1 cellular context compared by ENCODE assay signal in the genomic region with DNA sequence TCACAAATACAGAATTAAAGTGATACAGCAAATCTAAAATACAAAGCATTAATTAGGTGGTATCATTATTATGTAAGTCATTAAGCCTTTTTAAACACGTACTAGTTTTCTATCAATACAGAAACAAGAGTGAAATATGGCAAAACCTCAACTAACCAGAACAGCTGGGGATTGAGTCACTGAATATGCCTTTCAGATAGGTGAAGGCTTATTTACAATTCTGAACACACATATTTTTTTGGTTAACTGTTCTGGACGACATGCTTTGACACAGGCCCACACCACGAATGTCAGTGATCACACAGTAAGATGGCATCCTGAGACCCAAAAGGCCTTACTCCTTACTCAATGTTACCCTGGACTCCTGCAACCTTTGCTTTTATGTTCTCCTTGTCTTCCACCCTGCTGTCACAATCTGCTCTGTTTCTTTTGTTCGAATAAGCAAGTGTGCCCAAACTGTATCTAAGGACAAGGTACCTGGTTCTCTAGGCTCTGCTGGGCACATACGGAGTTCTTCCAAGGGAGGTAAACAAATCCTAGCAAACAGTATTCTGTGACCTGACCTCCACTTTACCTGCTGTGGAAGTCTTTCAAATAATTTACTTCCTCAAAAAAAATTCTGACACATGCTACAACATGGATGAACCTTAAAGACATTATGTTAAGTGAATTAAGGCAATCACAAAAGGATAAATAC.
TF ChIP-seq lines count a peak whose summit lies in the region.

No MANE protein-coding gene starts in this region.

TF ChIP-seq in HEK293T, 16 proteins besides CTCF, POLR2A, EP300 and RAD21:
- no peak for TF ChIP-seq ARNT (IDR thresholded peaks at IDR 0.05)
- TF ChIP-seq FOXM1 (IDR thresholded peaks at IDR 0.05; ENCODE audit: borderline replicate concordance) = no peak
- TF ChIP-seq FOXK2 (IDR thresholded peaks at IDR 0.05) = no peak
- TF ChIP-seq BHLHE40 (IDR thresholded peaks at IDR 0.05; ENCODE audit: borderline replicate concordance) = no peak
- no peak for TF ChIP-seq SP1 (IDR thresholded peaks at IDR 0.05)
- no peak for TF ChIP-seq LEF1 (IDR thresholded peaks at IDR 0.05; ENCODE audit: borderline replicate concordance)
- TF ChIP-seq HDGF (IDR thresholded peaks at IDR 0.05; ENCODE audit: borderline replicate concordance) = no peak
- TF ChIP-seq FOXA1 (IDR thresholded peaks at IDR 0.05) = no peak
- TF ChIP-seq, protein P1, sequence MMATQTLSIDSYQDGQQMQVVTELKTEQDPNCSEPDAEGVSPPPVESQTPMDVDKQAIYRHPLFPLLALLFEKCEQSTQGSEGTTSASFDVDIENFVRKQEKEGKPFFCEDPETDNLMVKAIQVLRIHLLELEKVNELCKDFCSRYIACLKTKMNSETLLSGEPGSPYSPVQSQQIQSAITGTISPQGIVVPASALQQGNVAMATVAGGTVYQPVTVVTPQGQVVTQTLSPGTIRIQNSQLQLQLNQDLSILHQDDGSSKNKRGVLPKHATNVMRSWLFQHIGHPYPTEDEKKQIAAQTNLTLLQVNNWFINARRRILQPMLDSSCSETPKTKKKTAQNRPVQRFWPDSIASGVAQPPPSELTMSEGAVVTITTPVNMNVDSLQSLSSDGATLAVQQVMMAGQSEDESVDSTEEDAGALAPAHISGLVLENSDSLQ (IDR thresholded peaks at IDR 0.05) = no peak
- TF ChIP-seq TARDBP (IDR thresholded peaks at IDR 0.05) = no peak
- no peak for TF ChIP-seq SUZ12 (IDR thresholded peaks at IDR 0.05)
- TF ChIP-seq ZNF384 (IDR thresholded peaks at IDR 0.05) = no peak
- no peak for TF ChIP-seq ELF4 (IDR thresholded peaks at IDR 0.05)
- TF ChIP-seq L3MBTL2 (conservative IDR thresholded peaks at IDR 0.05) = no peak
- no peak for TF ChIP-seq NFRKB (IDR thresholded peaks at IDR 0.05)
- TF ChIP-seq CTBP1 (IDR thresholded peaks at IDR 0.05; ENCODE audit: borderline replicate concordance) = no peak
